In the genomic region with DNA sequence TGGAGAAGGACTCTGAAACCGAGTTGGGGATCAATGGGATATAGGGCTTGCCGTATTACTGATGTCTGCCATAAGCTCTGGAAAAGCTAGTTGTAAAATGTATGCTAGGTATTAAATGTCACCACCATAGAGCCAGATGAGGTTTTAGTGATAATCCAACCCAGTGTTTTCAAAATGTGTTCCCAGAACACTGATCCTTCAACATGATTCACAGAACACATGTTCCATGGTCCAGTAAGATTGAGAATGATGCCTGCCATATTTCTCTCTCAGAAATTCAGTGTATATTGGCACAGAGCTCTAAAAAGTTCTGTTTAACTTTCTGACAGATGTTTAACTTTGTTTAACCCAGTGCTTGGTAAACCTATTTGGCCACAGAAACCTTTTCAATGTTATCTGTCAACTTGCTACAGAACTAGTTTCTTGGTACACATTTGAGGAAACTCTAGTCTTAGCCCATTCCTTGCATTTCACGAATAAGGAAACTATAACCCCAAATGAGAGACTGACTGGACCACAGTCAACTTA, we compare ENCODE assay signal across 16 cellular contexts.
DNase-seq lines count a peak whose midpoint lies in the region; ATAC-seq and TF ChIP-seq lines count a peak whose summit lies in the region.
"Had no signal": no experiment of that assay in that cellular context is flagged by ENCODE, and none has a peak within 500 bp of the region (broad histone marks: within the 10 kb centered on the region; RNA-seq: fewer than 3 reads in every experiment).

No MANE protein-coding gene starts in this region.

- H3K4me1 ChIP-seq in breast epithelium (no peaks in the 10 kb centered on the region), parathyroid adenoma (peaks cover 27% of the 10 kb centered on the region), mesenchymal stem cell (ENCODE audit: control insufficient read depth, insufficient read depth, low read depth, low read length) (peaks cover 2% of the 10 kb centered on the region)

- no peak overlapping the region for H2AK5ac ChIP-seq in mesenchymal stem cell (ENCODE audit: low read length, severe bottlenecking)

- no peak overlapping the region for H3K4me3 Mint-ChIP-seq in MCF 10A (ENCODE audit: unreplicated experiment)
- H3K4me3 Mint-ChIP-seq: H9 had no signal

- H3K79me1 ChIP-seq in mesenchymal stem cell (replicated peaks; ENCODE audit: low read length, poor library complexity, severe bottlenecking) = peaks cover 11% of the 10 kb centered on the region

- no peak overlapping the region for H2BK5ac ChIP-seq in mesenchymal stem cell (ENCODE audit: low read depth, low read length, poor library complexity, severe bottlenecking)

- H2BK15ac ChIP-seq in mesenchymal stem cell (ENCODE audit: low read depth, poor library complexity, severe bottlenecking) = no peak overlapping the region

- H3K4me3 ChIP-seq in breast epithelium = no peak overlapping the region
- no peak overlapping the region for H3K4me3 ChIP-seq in parathyroid adenoma (ENCODE audit: low read depth, low read length)
- H3K4me3 ChIP-seq in mesenchymal stem cell (ENCODE audit: insufficient read depth in 1 of 2, low read depth in 1 of 2, low read length in 2 of 2) = no peak overlapping the region

- no peak overlapping the region for H4K91ac ChIP-seq in mesenchymal stem cell (ENCODE audit: low read length)

- H2AFZ ChIP-seq in parathyroid adenoma (no peak overlapping the region), mesenchymal stem cell (ENCODE audit: low read depth, low read length) (no peak overlapping the region)

- BruUV-seq in MCF 10A (replicated peaks; lab: Mats Ljungman, UMichigan) = no TSS peak

- H3K27ac ChIP-seq in breast epithelium (peak overlapping the region in 1 of 2 donors; percentile 41), epithelial cell of prostate (peak overlapping the region; percentile 66), parathyroid adenoma (peak overlapping the region; percentile 73), mesenchymal stem cell (ENCODE audit: low read length, poor library complexity, severe bottlenecking) (no peak overlapping the region)
- H3K27ac ChIP-seq: C4-2B had no signal

- CTCF ChIA-PET in MCF 10A (lab: Yijun Ruan, JAX) = interaction anchor here (0.6 to 2.4 kb wide), 8 partner anchors 9 to 260 kb away, joined by 3 to 15 read pairs (median 4); no protein-coding TSS in a partner anchor

- H3K36me3 Mint-ChIP-seq in MCF 10A (ENCODE audit: insufficient read depth, unreplicated experiment) = no peaks in the 10 kb centered on the region

- H3K27me3 ChIP-seq in breast epithelium (no peaks in the 10 kb centered on the region), parathyroid adenoma (ENCODE audit: control insufficient read depth, insufficient read depth, low read length) (no peaks in the 10 kb centered on the region), mesenchymal stem cell (ENCODE audit: control insufficient read depth in 1 of 2, insufficient read depth in 1 of 2, low read length in 2 of 2) (no peaks in the 10 kb centered on the region)

- H3K79me2 ChIP-seq in parathyroid adenoma = peaks cover 42% of the 10 kb centered on the region

- H3K18ac ChIP-seq in mesenchymal stem cell (ENCODE audit: low read depth in 1 of 2, low read length in 2 of 2) = no peak overlapping the region

- H3K14ac ChIP-seq in mesenchymal stem cell (ENCODE audit: low read length in 2 of 2) = no peak overlapping the region

- H3K9ac ChIP-seq in parathyroid adenoma (no peak overlapping the region), mesenchymal stem cell (ENCODE audit: low read length) (no peak overlapping the region)
- H3K9ac ChIP-seq: SK-N-SH had no signal

- no peak overlapping the region for H2BK12ac ChIP-seq in mesenchymal stem cell (ENCODE audit: low read length in 2 of 2)

- H3K36me3 ChIP-seq in breast epithelium (no peaks in the 10 kb centered on the region), parathyroid adenoma (ENCODE audit: control insufficient read depth, insufficient read depth, low read length) (no peaks in the 10 kb centered on the region), mesenchymal stem cell (ENCODE audit: control insufficient read depth in 1 of 2, insufficient read depth in 2 of 2, low read depth in 1 of 2, low read length in 2 of 2) (no peaks in the 10 kb centered on the region)

- POLR2A ChIA-PET in MCF 10A (lab: Yijun Ruan, JAX) = interaction anchor here (0.6 to 4.2 kb wide), 18 partner anchors 10 to 1542 kb away, joined by 3 to 31 read pairs (median 4); no protein-coding TSS in a partner anchor

- DNase-seq in MCF 10A (ENCODE audit: unreplicated experiment) = no peak
- DNase-seq in breast epithelium (ENCODE audit: low spot score in 2 of 2) = no peak
- DNase-seq in epithelial cell of prostate (ENCODE audit: low read depth, low spot score) = no peak
- no peak for DNase-seq in activated CD8-positive, alpha-beta memory T cell treated with anti-CD3 and anti-CD28 coated beads, Interleukin-2, amount 50 U/mL, for 48 hours
- DNase-seq in mesenchymal stem cell = no peak
- DNase-seq: COR-L47, DMS53, H9, NCI-H748 treated with DMSO at 0.1 percent for 48 hours, Right ventricle myocardium superior, SK-N-SH had no signal

- 98% methylated on average over 3 of the region's 3 CpGs for WGBS in mesenchymal stem cell

- H3K4me2 ChIP-seq in parathyroid adenoma (ENCODE audit: low read length) (no peak overlapping the region), mesenchymal stem cell (ENCODE audit: low read length, poor library complexity, severe bottlenecking) (no peak overlapping the region)
- H3K4me2 ChIP-seq: SK-N-SH had no signal

- TF ChIP-seq CTCF in MCF 10A (IDR thresholded peaks at IDR 0.05; ENCODE audit: unreplicated experiment) = no peak
- TF ChIP-seq CTCF in breast epithelium (IDR thresholded peaks at IDR 0.05) = no peak
- TF ChIP-seq CTCF in parathyroid adenoma (IDR thresholded peaks at IDR 0.05) = no peak

- H3K9me3 ChIP-seq in breast epithelium (no peaks in the 10 kb centered on the region), parathyroid adenoma (ENCODE audit: control insufficient read depth, low read length) (no peaks in the 10 kb centered on the region), mesenchymal stem cell (ENCODE audit: control insufficient read depth, low read length) (no peaks in the 10 kb centered on the region)
- H3K9me3 ChIP-seq: SK-N-SH had no signal

- no peak overlapping the region for H3K4ac ChIP-seq in mesenchymal stem cell (ENCODE audit: low read depth in 1 of 2, low read length in 2 of 2)

- peak overlapping the region; percentile 49 for H3K27ac Mint-ChIP-seq in MCF 10A (ENCODE audit: low read depth, unreplicated experiment)
- H3K27ac Mint-ChIP-seq: H9 had no signal

- no peaks in the 10 kb centered on the region for H3K9me3 Mint-ChIP-seq in MCF 10A (ENCODE audit: unreplicated experiment)
- H3K9me3 Mint-ChIP-seq: H9 had no signal

- H3K27me3 Mint-ChIP-seq in MCF 10A (ENCODE audit: insufficient read depth, unreplicated experiment) = no peaks in the 10 kb centered on the region

- no peak for TF ChIP-seq POLR2A in breast epithelium (IDR thresholded peaks at IDR 0.05)

- peaks cover 27% of the 10 kb centered on the region for H3K4me1 Mint-ChIP-seq in MCF 10A (ENCODE audit: insufficient read depth, unreplicated experiment)

- H2BK120ac ChIP-seq in mesenchymal stem cell (ENCODE audit: low read depth, low read length) = no peak overlapping the region

- H4K8ac ChIP-seq in mesenchymal stem cell (ENCODE audit: low read length) = no peak overlapping the region

- intact Hi-C loops in MCF 10A (cut with micrococcal nuclease) (loop anchor here (1.0 kb wide), 1 partner anchor 70 kb away; no protein-coding TSS in a partner anchor), breast epithelium (cut with DNase I; ENCODE audit: low total_unique reads) (no loop called here)

- no peak overlapping the region for H3K23ac ChIP-seq in mesenchymal stem cell (ENCODE audit: low read length in 2 of 2)

- ATAC-seq in HG03175 (IDR thresholded peaks at IDR 0.05; ENCODE audit: unreplicated experiment) (no peak), HG02763 (IDR thresholded peaks at IDR 0.05; ENCODE audit: unreplicated experiment) (no peak)
- ATAC-seq: Panc1 had no signal
